In the genomic region with DNA sequence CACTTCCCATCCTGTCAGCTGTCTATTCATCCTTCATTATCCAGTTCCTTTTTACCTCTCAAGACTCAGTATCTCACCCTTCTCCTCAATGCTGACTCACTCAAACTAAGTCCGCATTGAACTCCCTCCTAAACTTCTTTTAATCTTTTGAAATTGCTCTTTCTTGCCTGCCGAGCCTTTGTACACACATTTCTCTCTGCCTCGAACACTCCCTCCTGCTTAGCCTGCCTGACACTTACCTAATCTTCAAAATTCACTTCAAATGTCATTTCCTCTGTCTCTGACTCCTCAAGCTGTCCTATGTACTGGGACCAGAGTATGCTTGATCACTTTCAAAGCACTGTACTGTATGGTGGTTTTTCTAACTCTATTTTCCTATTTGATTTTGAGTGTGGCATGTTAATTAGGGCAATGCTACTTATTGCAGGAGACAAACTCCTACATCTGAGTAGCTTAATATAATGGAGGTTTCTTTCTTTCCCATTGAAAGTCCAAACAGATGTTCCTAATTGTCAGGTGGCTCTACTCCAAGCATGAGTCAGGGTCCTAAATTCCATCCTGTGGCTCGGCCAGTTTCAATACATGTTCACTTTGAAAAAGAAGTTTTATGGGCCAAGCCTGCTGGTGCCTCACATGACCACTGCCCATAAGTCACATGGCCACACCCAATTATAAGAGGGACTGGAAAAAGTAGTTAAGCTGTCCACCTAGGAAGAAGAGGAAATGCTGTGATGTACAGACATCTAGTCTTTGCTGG, we compare ENCODE assay signal across 12 cellular contexts.
DNase-seq lines count a peak whose midpoint lies in the region; ATAC-seq and TF ChIP-seq lines count a peak whose summit lies in the region.
"Had no signal": no experiment of that assay in that cellular context is flagged by ENCODE, and none has a peak within 500 bp of the region (broad histone marks: within the 10 kb centered on the region; RNA-seq: fewer than 3 reads in every experiment).

No MANE protein-coding gene starts in this region.

- H3K4me3 ChIP-seq in A673 (ENCODE audit: low read depth, low read length, poor library complexity, severe bottlenecking) (no peak overlapping the region), esophagus (ENCODE audit: low read depth in 1 of 2, low read length in 2 of 2) (no peak overlapping the region)
- H3K4me3 ChIP-seq in naive thymus-derived CD4-positive, alpha-beta T cell (ENCODE audit: low read length): no peak overlapping the region
- H3K4me3 ChIP-seq: BLaER1, body of pancreas had no signal

- H3K4me1 Mint-ChIP-seq in naive thymus-derived CD4-positive, alpha-beta T cell: no peaks in the 10 kb centered on the region

- H3K27ac ChIP-seq in A673 (ENCODE audit: low read depth, low read length, poor library complexity, severe bottlenecking) (peak overlapping the region; percentile 68), esophagus (ENCODE audit: low read depth in 2 of 2, low read length in 1 of 2) (peak overlapping the region; percentile 67 to 76)
- no peak overlapping the region for H3K27ac ChIP-seq in naive thymus-derived CD4-positive, alpha-beta T cell (ENCODE audit: low read depth, low read length)
- H3K27ac ChIP-seq: BLaER1, body of pancreas had no signal

- CTCF ChIA-PET in A673 (lab: Charles Lee): no interaction called here
- CTCF ChIA-PET in naive thymus-derived CD4-positive, alpha-beta T cell (lab: Charles Lee): no interaction called here

- no peak for TF ChIP-seq CTCF in A673 (conservative IDR thresholded peaks at IDR 0.05; ENCODE audit: low read depth, low read length)

- no peaks in the 10 kb centered on the region for H3K27me3 ChIP-seq in A673 (replicated peaks; ENCODE audit: insufficient read depth, low read depth, low read length, poor library complexity)
- H3K27me3 ChIP-seq in esophagus (ENCODE audit: control insufficient read depth in 1 of 2, insufficient read depth in 2 of 2, low read length in 2 of 2): no peaks in the 10 kb centered on the region
- H3K27me3 ChIP-seq in naive thymus-derived CD4-positive, alpha-beta T cell (ENCODE audit: control insufficient read depth in 2 of 2, insufficient read depth in 2 of 2, low read length in 2 of 2): no peaks in the 10 kb centered on the region
- H3K27me3 ChIP-seq: BLaER1, body of pancreas had no signal

- BruUV-seq in A673 (replicated peaks; lab: Mats Ljungman, UMichigan): no TSS peak

- H3K4me1 ChIP-seq in A673 (ENCODE audit: insufficient read depth, low read length, poor library complexity, severe bottlenecking) (peaks cover 27% of the 10 kb centered on the region), esophagus (ENCODE audit: control insufficient read depth in 2 of 2, insufficient read depth in 2 of 2, low read length in 1 of 2) (peaks cover 0 to 2% of the 10 kb centered on the region in 2 donors)
- no peaks in the 10 kb centered on the region for H3K4me1 ChIP-seq in naive thymus-derived CD4-positive, alpha-beta T cell (ENCODE audit: control insufficient read depth in 2 of 2, insufficient read depth in 2 of 2, low read length in 2 of 2)
- H3K4me1 ChIP-seq: BLaER1, body of pancreas had no signal

- POLR2A ChIA-PET in A673 (lab: Charles Lee; ENCODE audit: low non-redundant PET): interaction anchor here (0.6 kb wide), 1 partner anchor 173 kb away, joined by 3 read pairs; no protein-coding TSS in a partner anchor
- POLR2A ChIA-PET in naive thymus-derived CD4-positive, alpha-beta T cell (lab: Charles Lee): no interaction called here

- H3K27ac Mint-ChIP-seq in naive thymus-derived CD4-positive, alpha-beta T cell: no peak overlapping the region
- H3K27ac Mint-ChIP-seq: WTC11 had no signal

- H3K9me3 Mint-ChIP-seq in naive thymus-derived CD4-positive, alpha-beta T cell: peaks cover 0 to 2% (median 0%) of the 10 kb centered on the region in 11 donors
- H3K9me3 Mint-ChIP-seq: WTC11 had no signal

- no peak overlapping the region for H3K4me3 Mint-ChIP-seq in naive thymus-derived CD4-positive, alpha-beta T cell
- H3K4me3 Mint-ChIP-seq: WTC11 had no signal

- peaks cover 0 to 15% (median 0%) of the 10 kb centered on the region in 5 donors for H3K27me3 Mint-ChIP-seq in naive thymus-derived CD4-positive, alpha-beta T cell

- H3K9me3 ChIP-seq in A673 (ENCODE audit: low read depth, low read length, poor library complexity, severe bottlenecking): no peaks in the 10 kb centered on the region
- H3K9me3 ChIP-seq in esophagus (ENCODE audit: control insufficient read depth in 2 of 2, insufficient read depth in 1 of 2, low read depth in 1 of 2, low read length in 1 of 2): no peaks in the 10 kb centered on the region
- H3K9me3 ChIP-seq in naive thymus-derived CD4-positive, alpha-beta T cell (ENCODE audit: control insufficient read depth in 2 of 3, low read length in 3 of 3): no peaks in the 10 kb centered on the region
- H3K9me3 ChIP-seq: BLaER1, body of pancreas had no signal

- intact Hi-C loops in A673 (cut with micrococcal nuclease; ENCODE audit: unreplicated experiment): loop anchor here (5.0 kb wide), 1 partner anchor 170 kb away; a partner anchor contains a TSS
- intact Hi-C loops in naive thymus-derived CD4-positive, alpha-beta T cell (cut with micrococcal nuclease): no loop called here

- 31 to 40% methylated on average over 4 of the region's 4 CpGs for WGBS in esophagus, 2 donors

- H3K36me3 ChIP-seq in A673 (ENCODE audit: insufficient read depth, low read length, poor library complexity, severe bottlenecking): no peaks in the 10 kb centered on the region
- H3K36me3 ChIP-seq in esophagus (ENCODE audit: control insufficient read depth in 2 of 2, insufficient read depth in 2 of 2, low read length in 1 of 2): no peaks in the 10 kb centered on the region
- H3K36me3 ChIP-seq in naive thymus-derived CD4-positive, alpha-beta T cell (ENCODE audit: control insufficient read depth in 2 of 3, insufficient read depth in 3 of 3, low read length in 3 of 3): no peaks in the 10 kb centered on the region
- H3K36me3 ChIP-seq: BLaER1 had no signal

- H3K36me3 Mint-ChIP-seq in naive thymus-derived CD4-positive, alpha-beta T cell: no peaks in the 10 kb centered on the region
- H3K36me3 Mint-ChIP-seq: WTC11 had no signal

- ATAC-seq in naive thymus-derived CD4-positive, alpha-beta T cell: peak; percentile 45
- ATAC-seq in HG03175 (IDR thresholded peaks at IDR 0.05; ENCODE audit: unreplicated experiment) (no peak), GM21447 (IDR thresholded peaks at IDR 0.05; ENCODE audit: unreplicated experiment) (no peak), GM18502 (IDR thresholded peaks at IDR 0.05; ENCODE audit: poor library complexity, unreplicated experiment) (no peak)
- ATAC-seq: body of pancreas, WTC11 had no signal

- peak; percentile 85 for DNase-seq in A673 (ENCODE audit: low spot score)
- DNase-seq in M059J (ENCODE audit: low read depth): peak; percentile 88
- DNase-seq in naive thymus-derived CD4-positive, alpha-beta T cell: no peak
- DNase-seq in HPDE6-E6E7 (ENCODE audit: extremely low spot score): no peak
- DNase-seq: NCI-H226 had no signal

Comparison
In these comparisons a context has a peak if more than half of its experiments do, and no peak if none do; other contexts are left out.
1. DNase-seq: peak in A673 (single experiment) and M059J (single experiment); none in naive thymus-derived CD4-positive, alpha-beta T cell (0 of 9) and HPDE6-E6E7 (single experiment).